In genomic region chr6:21666788-21667681, GRCh38 we compare ENCODE assay signal across 9 cellular contexts.
DNase-seq lines count a peak whose midpoint lies in the region; ATAC-seq lines count a peak whose summit lies in the region.
"Had no signal": no experiment of that assay in that cellular context is flagged by ENCODE, and none has a peak within 500 bp of the region (broad histone marks: within the 10 kb centered on the region; RNA-seq: fewer than 3 reads in every experiment).

No MANE protein-coding gene starts in this region.

- H3K36me3 Mint-ChIP-seq in activated T-helper 17 cell treated with anti-CD3 and anti-CD28 coated beads, Interleukin-2, amount 50 U/mL, for 72 hours (ENCODE audit: low read depth), result no peaks in the 10 kb centered on the region
- peaks cover 0 to 4% (median 3%) of the 10 kb centered on the region in 3 donors for H3K36me3 Mint-ChIP-seq in immature natural killer cell
- H3K36me3 Mint-ChIP-seq in stimulated activated memory B cell treated with anti-CD40 and anti-IgM and Interleukin-4, amounts not matched to agents 10 μg/mL and 1 μg/mL and 100 μg/mL, for 72 hours, result no peaks in the 10 kb centered on the region
- H3K36me3 Mint-ChIP-seq in effector memory CD8-positive, alpha-beta T cell (ENCODE audit: insufficient read depth), result peaks cover 4% of the 10 kb centered on the region

- H3K9me3 Mint-ChIP-seq in activated T-helper 17 cell treated with anti-CD3 and anti-CD28 coated beads, Interleukin-2, amount 50 U/mL, for 72 hours, result no peaks in the 10 kb centered on the region
- H3K9me3 Mint-ChIP-seq in immature natural killer cell, result peaks cover 0 to 2% (median 0%) of the 10 kb centered on the region in 6 donors
- H3K9me3 Mint-ChIP-seq in stimulated activated memory B cell treated with anti-CD40 and anti-IgM and Interleukin-4, amounts not matched to agents 10 μg/mL and 1 μg/mL and 100 μg/mL, for 72 hours, result no peaks in the 10 kb centered on the region
- H3K9me3 Mint-ChIP-seq in effector memory CD8-positive, alpha-beta T cell, result peaks cover 0 to 3% of the 10 kb centered on the region in 2 donors

- H3K27me3 Mint-ChIP-seq in activated T-helper 17 cell treated with anti-CD3 and anti-CD28 coated beads, Interleukin-2, amount 50 U/mL, for 72 hours, result peaks cover 55% of the 10 kb centered on the region
- H3K27me3 Mint-ChIP-seq in immature natural killer cell (ENCODE audit: low read depth in 3 of 3), result peaks cover 16 to 24% (median 19%) of the 10 kb centered on the region in 3 donors
- H3K27me3 Mint-ChIP-seq in stimulated activated memory B cell treated with anti-CD40 and anti-IgM and Interleukin-4, amounts not matched to agents 10 μg/mL and 1 μg/mL and 100 μg/mL, for 72 hours, result peaks cover 62% of the 10 kb centered on the region
- H3K27me3 Mint-ChIP-seq in effector memory CD8-positive, alpha-beta T cell, result peaks cover 69 to 72% of the 10 kb centered on the region in 2 donors

- peak overlapping the region; percentile 16 for H3K4me3 Mint-ChIP-seq in activated T-helper 17 cell treated with anti-CD3 and anti-CD28 coated beads, Interleukin-2, amount 50 U/mL, for 72 hours
- H3K4me3 Mint-ChIP-seq in immature natural killer cell, result peak overlapping the region; percentile 23 to 53 (median 46)
- peak overlapping the region; percentile 49 for H3K4me3 Mint-ChIP-seq in stimulated activated memory B cell treated with anti-CD40 and anti-IgM and Interleukin-4, amounts not matched to agents 10 μg/mL and 1 μg/mL and 100 μg/mL, for 72 hours
- H3K4me3 Mint-ChIP-seq in effector memory CD8-positive, alpha-beta T cell, result no peak overlapping the region

- no peak overlapping the region for H3K27ac Mint-ChIP-seq in activated T-helper 17 cell treated with anti-CD3 and anti-CD28 coated beads, Interleukin-2, amount 50 U/mL, for 72 hours
- peak overlapping the region in 1 of 6 donors; percentile 37 for H3K27ac Mint-ChIP-seq in immature natural killer cell
- H3K27ac Mint-ChIP-seq in stimulated activated memory B cell treated with anti-CD40 and anti-IgM and Interleukin-4, amounts not matched to agents 10 μg/mL and 1 μg/mL and 100 μg/mL, for 72 hours, result no peak overlapping the region
- no peak overlapping the region for H3K27ac Mint-ChIP-seq in effector memory CD8-positive, alpha-beta T cell

- DNase-seq in NCI-H2029 (lab: John Stamatoyannopoulos, UW), result peak; percentile 24
- no peak for DNase-seq in NCI-H2029 treated with DMSO at 0.1 percent for 48 hours (lab: John Stamatoyannopoulos, UW)
- DNase-seq in immature natural killer cell, result no peak
- no peak for DNase-seq in GM19238 (ENCODE audit: insufficient read length, low spot score)
- no peak for DNase-seq in effector memory CD8-positive, alpha-beta T cell

- no peak for ATAC-seq in activated T-helper 17 cell treated with anti-CD3 and anti-CD28 coated beads, Interleukin-2, amount 50 U/mL, for 72 hours (replicated peaks)
- no peak for ATAC-seq in stimulated activated memory B cell treated with anti-CD40 and anti-IgM and Interleukin-4, amounts not matched to agents 10 μg/mL and 1 μg/mL and 100 μg/mL, for 72 hours
- no peak for ATAC-seq in GM18498 (IDR thresholded peaks at IDR 0.05; ENCODE audit: unreplicated experiment)
- no peak for ATAC-seq in effector memory CD8-positive, alpha-beta T cell (replicated peaks)
- ATAC-seq: A549 had no signal

- no peaks in the 10 kb centered on the region for H3K4me1 Mint-ChIP-seq in activated T-helper 17 cell treated with anti-CD3 and anti-CD28 coated beads, Interleukin-2, amount 50 U/mL, for 72 hours
- H3K4me1 Mint-ChIP-seq in immature natural killer cell, result peaks cover 10 to 18% of the 10 kb centered on the region in 2 donors
- H3K4me1 Mint-ChIP-seq in stimulated activated memory B cell treated with anti-CD40 and anti-IgM and Interleukin-4, amounts not matched to agents 10 μg/mL and 1 μg/mL and 100 μg/mL, for 72 hours, result peaks cover 23% of the 10 kb centered on the region
- peaks cover 3 to 10% of the 10 kb centered on the region in 2 donors for H3K4me1 Mint-ChIP-seq in effector memory CD8-positive, alpha-beta T cell (ENCODE audit: low read depth in 2 of 2)

Comparison
In these comparisons a context has a peak if more than half of its experiments do, and no peak if none do; other contexts are left out.
1. H3K4me3 Mint-ChIP-seq: peak in activated T-helper 17 cell treated with anti-CD3 and anti-CD28 coated beads, Interleukin-2, amount 50 U/mL, for 72 hours (single experiment), immature natural killer cell (5 of 5) and stimulated activated memory B cell treated with anti-CD40 and anti-IgM and Interleukin-4, amounts not matched to agents 10 μg/mL and 1 μg/mL and 100 μg/mL, for 72 hours (single experiment); none in effector memory CD8-positive, alpha-beta T cell (0 of 2).